Comparison of ENCODE assay signal across 10 cellular contexts in the genomic region with DNA sequence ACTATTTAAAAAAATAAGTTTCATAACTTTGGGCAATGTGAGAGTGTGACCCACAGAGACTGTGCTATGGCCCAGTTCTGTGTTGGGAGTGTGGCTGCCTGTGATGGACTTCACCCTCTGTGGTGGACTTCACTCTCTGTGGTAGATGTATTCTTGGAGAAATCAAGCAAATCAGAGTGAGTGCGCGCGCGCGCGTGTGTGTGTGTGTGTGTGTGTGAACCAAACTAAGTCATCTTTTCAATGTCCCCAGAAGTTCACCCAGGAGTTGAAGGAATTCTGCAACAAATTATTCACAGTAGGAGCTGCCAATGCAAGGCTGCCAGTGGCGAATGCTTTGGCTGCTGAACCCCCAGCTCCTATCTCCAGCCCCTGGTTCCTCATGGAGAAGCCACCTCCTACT.
"Had no signal": no experiment of that assay in that cellular context is flagged by ENCODE, and none has a peak within 500 bp of the region (broad histone marks: within the 10 kb centered on the region; RNA-seq: fewer than 3 reads in every experiment).

No MANE protein-coding gene starts in this region.

- H3K27ac ChIP-seq: left lung, right atrium auricular region, SJSA1 had no signal

- H3K4me1 ChIP-seq: left lung, right atrium auricular region had no signal

- H3K4me3 ChIP-seq: left lung, right atrium auricular region, SJSA1, skin epidermis had no signal

- ATAC-seq: activated naive CD8-positive, alpha-beta T cell treated with anti-CD3 and anti-CD28 coated beads, Interleukin-2, amount 50 U/mL, for 24 hours; effector memory CD8-positive, alpha-beta T cell; left lung had no signal

- DNase-seq: activated naive CD4-positive, alpha-beta T cell treated with Interleukin-2 at 50 U/mL for 16 hours; activated naive CD8-positive, alpha-beta T cell treated with anti-CD3 and anti-CD28 coated beads, Interleukin-2, amount 50 U/mL, for 24 hours; central memory CD4-positive, alpha-beta T cell; effector memory CD8-positive, alpha-beta T cell; glutamatergic neuron; left lung; SW 1271 had no signal

- H3K36me3 ChIP-seq: left lung, right atrium auricular region, SJSA1 had no signal

- H3K27me3 ChIP-seq: left lung, right atrium auricular region, SJSA1 had no signal

- H3K9me3 ChIP-seq: left lung, right atrium auricular region, SJSA1 had no signal
